Comparison of ENCODE assay signal across 1 cellular context in the genomic region with DNA sequence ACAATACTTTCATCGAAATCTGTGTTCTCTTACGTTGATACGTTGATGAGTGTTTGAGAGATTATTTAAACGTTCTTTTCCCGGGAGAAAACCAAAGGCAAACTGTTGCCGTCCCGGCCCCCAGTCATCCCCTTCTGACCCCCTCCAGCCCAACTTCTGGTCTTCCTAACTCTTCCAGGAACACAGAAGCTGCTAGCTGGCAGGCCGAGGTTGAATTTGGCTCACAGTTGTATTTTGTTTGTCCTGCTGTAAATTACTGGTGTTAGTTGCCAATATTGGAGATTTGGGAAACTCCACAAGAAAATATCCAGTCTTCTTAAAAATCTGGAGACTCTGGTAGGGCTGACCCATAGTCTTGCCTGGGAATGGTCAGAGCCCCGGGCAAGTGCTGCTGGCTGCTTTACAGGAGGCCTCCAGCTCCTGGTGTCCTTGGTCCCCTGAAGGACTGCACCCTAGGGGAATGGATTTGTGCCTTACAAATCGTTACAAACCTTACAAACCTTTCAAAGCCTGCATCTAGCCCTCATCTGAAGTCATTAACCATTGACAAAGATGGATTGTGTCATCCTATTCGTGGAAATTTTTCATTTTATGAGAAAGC.
TF ChIP-seq lines count a peak whose summit lies in the region.

No MANE protein-coding gene starts in this region.

TF ChIP-seq in GM23338, 12 proteins besides CTCF, POLR2A, EP300 and RAD21 (continued from another document):
- TF ChIP-seq, protein P1, sequence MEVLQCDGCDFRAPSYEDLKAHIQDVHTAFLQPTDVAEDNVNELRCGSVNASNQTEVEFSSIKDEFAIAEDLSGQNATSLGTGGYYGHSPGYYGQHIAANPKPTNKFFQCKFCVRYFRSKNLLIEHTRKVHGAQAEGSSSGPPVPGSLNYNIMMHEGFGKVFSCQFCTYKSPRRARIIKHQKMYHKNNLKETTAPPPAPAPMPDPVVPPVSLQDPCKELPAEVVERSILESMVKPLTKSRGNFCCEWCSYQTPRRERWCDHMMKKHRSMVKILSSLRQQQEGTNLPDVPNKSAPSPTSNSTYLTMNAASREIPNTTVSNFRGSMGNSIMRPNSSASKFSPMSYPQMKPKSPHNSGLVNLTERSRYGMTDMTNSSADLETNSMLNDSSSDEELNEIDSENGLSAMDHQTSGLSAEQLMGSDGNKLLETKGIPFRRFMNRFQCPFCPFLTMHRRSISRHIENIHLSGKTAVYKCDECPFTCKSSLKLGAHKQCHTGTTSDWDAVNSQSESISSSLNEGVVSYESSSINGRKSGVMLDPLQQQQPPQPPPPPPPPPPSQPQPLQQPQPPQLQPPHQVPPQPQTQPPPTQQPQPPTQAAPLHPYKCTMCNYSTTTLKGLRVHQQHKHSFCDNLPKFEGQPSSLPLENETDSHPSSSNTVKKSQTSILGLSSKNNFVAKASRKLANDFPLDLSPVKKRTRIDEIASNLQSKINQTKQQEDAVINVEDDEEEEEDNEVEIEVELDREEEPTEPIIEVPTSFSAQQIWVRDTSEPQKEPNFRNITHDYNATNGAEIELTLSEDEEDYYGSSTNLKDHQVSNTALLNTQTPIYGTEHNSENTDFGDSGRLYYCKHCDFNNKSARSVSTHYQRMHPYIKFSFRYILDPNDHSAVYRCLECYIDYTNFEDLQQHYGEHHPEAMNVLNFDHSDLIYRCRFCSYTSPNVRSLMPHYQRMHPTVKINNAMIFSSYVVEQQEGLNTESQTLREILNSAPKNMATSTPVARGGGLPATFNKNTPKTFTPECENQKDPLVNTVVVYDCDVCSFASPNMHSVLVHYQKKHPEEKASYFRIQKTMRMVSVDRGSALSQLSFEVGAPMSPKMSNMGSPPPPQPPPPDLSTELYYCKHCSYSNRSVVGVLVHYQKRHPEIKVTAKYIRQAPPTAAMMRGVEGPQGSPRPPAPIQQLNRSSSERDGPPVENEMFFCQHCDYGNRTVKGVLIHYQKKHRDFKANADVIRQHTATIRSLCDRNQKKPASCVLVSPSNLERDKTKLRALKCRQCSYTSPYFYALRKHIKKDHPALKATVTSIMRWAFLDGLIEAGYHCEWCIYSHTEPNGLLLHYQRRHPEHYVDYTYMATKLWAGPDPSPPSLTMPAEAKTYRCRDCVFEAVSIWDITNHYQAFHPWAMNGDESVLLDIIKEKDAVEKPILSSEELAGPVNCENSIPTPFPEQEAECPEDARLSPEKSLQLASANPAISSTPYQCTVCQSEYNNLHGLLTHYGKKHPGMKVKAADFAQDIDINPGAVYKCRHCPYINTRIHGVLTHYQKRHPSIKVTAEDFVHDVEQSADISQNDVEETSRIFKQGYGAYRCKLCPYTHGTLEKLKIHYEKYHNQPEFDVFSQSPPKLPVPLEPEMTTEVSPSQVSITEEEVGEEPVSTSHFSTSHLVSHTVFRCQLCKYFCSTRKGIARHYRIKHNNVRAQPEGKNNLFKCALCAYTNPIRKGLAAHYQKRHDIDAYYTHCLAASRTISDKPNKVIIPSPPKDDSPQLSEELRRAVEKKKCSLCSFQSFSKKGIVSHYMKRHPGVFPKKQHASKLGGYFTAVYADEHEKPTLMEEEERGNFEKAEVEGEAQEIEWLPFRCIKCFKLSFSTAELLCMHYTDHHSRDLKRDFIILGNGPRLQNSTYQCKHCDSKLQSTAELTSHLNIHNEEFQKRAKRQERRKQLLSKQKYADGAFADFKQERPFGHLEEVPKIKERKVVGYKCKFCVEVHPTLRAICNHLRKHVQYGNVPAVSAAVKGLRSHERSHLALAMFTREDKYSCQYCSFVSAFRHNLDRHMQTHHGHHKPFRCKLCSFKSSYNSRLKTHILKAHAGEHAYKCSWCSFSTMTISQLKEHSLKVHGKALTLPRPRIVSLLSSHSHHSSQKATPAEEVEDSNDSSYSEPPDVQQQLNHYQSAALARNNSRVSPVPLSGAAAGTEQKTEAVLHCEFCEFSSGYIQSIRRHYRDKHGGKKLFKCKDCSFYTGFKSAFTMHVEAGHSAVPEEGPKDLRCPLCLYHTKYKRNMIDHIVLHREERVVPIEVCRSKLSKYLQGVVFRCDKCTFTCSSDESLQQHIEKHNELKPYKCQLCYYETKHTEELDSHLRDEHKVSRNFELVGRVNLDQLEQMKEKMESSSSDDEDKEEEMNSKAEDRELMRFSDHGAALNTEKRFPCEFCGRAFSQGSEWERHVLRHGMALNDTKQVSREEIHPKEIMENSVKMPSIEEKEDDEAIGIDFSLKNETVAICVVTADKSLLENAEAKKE (CRISPR knock-in tag; IDR thresholded peaks at IDR 0.05) = no peak
- TF ChIP-seq EZH2phosphoT487 (IDR thresholded peaks at IDR 0.05; ENCODE audit: unreplicated experiment) (no peak), EZH2 (IDR thresholded peaks at IDR 0.05; ENCODE audit: low read depth, unreplicated experiment) (no peak), NANOG (IDR thresholded peaks at IDR 0.05; ENCODE audit: borderline replicate concordance) (no peak), POLR2AphosphoS5 (IDR thresholded peaks at IDR 0.05; ENCODE audit: low read depth) (no peak), ZNF331 (CRISPR knock-in tag; IDR thresholded peaks at IDR 0.05; ENCODE audit: low read depth) (no peak), ZNF114 (CRISPR knock-in tag; IDR thresholded peaks at IDR 0.05) (no peak), STAT1 (IDR thresholded peaks at IDR 0.05; ENCODE audit: unreplicated experiment) (no peak)
- TF ChIP-seq, protein P2, sequence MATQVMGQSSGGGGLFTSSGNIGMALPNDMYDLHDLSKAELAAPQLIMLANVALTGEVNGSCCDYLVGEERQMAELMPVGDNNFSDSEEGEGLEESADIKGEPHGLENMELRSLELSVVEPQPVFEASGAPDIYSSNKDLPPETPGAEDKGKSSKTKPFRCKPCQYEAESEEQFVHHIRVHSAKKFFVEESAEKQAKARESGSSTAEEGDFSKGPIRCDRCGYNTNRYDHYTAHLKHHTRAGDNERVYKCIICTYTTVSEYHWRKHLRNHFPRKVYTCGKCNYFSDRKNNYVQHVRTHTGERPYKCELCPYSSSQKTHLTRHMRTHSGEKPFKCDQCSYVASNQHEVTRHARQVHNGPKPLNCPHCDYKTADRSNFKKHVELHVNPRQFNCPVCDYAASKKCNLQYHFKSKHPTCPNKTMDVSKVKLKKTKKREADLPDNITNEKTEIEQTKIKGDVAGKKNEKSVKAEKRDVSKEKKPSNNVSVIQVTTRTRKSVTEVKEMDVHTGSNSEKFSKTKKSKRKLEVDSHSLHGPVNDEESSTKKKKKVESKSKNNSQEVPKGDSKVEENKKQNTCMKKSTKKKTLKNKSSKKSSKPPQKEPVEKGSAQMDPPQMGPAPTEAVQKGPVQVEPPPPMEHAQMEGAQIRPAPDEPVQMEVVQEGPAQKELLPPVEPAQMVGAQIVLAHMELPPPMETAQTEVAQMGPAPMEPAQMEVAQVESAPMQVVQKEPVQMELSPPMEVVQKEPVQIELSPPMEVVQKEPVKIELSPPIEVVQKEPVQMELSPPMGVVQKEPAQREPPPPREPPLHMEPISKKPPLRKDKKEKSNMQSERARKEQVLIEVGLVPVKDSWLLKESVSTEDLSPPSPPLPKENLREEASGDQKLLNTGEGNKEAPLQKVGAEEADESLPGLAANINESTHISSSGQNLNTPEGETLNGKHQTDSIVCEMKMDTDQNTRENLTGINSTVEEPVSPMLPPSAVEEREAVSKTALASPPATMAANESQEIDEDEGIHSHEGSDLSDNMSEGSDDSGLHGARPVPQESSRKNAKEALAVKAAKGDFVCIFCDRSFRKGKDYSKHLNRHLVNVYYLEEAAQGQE (IDR thresholded peaks at IDR 0.05; ENCODE audit: unreplicated experiment) = no peak
TF ChIP-seq in GM23338: peak in this region for 0.
